In the genomic region with DNA sequence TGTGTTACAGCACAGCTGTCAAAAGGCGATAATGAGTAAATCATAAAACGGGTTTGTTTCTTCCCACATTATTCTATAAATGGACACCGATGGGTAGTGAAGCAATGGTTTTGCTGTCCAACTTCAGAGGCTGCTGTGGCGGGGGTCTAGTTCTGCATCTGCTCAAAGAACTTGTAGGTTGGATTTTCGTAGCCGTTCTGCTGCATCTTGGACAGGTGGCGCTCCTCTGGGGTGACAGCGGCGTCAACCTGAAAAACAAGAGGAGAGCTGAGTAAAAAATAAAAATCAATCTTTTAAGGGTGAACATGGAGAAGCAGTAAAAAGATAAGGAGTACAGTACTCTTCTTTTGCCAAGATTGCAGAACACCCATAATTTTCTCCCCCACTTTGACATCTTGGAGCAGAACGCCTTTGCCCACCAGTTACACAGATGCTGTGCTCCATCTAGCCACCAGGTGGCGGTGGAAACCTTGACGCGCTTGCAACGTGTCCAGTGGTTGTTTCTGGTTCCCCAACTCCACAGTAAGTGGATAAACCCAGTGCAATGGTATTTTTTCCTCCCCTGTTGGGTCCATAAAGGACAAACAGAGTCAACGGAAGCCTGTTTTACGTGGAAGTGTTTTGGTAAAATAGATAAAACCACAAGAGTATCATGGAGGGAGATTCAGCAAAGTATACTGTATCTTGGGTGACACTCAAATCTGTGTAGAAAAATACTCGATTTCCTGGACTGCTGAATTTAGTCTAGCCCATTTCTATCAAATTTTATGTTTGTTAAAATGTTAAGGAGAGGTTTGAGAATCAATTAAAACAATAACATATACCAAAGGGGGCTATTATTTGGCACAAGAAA, we compare ENCODE assay signal across 8 cellular contexts.
DNase-seq lines count a peak whose midpoint lies in the region; ATAC-seq and TF ChIP-seq lines count a peak whose summit lies in the region.

No MANE protein-coding gene starts in this region.

- H3K9me3 Mint-ChIP-seq in Caco-2 (ENCODE audit: unreplicated experiment): no peaks in the 10 kb centered on the region
- no peaks in the 10 kb centered on the region for H3K9me3 Mint-ChIP-seq in naive thymus-derived CD4-positive, alpha-beta T cell
- H3K9me3 Mint-ChIP-seq in stimulated activated naive CD8-positive, alpha-beta T cell treated with anti-CD3 and anti-CD28 coated beads, Interleukin-15, amount 100 ng/mL, for 72 hours: no peaks in the 10 kb centered on the region

- intact Hi-C loops in Caco-2 (cut with micrococcal nuclease; ENCODE audit: unreplicated experiment): loop anchor here (1.0 kb wide), 1 partner anchor 289 kb away; a partner anchor contains a TSS
- intact Hi-C loops in naive thymus-derived CD4-positive, alpha-beta T cell (cut with micrococcal nuclease): loop anchor here (1.0 to 5.0 kb wide), 3 partner anchors 274 to 836 kb away; a partner anchor contains a TSS

- no peaks in the 10 kb centered on the region for H3K4me1 Mint-ChIP-seq in Caco-2 (ENCODE audit: low read depth, unreplicated experiment)
- peaks cover 0 to 2% (median 0%) of the 10 kb centered on the region in 7 donors for H3K4me1 Mint-ChIP-seq in naive thymus-derived CD4-positive, alpha-beta T cell
- H3K4me1 Mint-ChIP-seq in stimulated activated naive CD8-positive, alpha-beta T cell treated with anti-CD3 and anti-CD28 coated beads, Interleukin-15, amount 100 ng/mL, for 72 hours: no peaks in the 10 kb centered on the region

- H3K27ac Mint-ChIP-seq in Caco-2 (ENCODE audit: unreplicated experiment): no peak overlapping the region
- H3K27ac Mint-ChIP-seq in naive thymus-derived CD4-positive, alpha-beta T cell: no peak overlapping the region
- H3K27ac Mint-ChIP-seq in stimulated activated naive CD8-positive, alpha-beta T cell treated with anti-CD3 and anti-CD28 coated beads, Interleukin-15, amount 100 ng/mL, for 72 hours: peak overlapping the region in 1 of 2 donors; percentile 17

- H3K9me3 ChIP-seq in Caco-2: no peaks in the 10 kb centered on the region
- H3K9me3 ChIP-seq in naive thymus-derived CD4-positive, alpha-beta T cell (ENCODE audit: control insufficient read depth in 2 of 3, low read length in 3 of 3): no peaks in the 10 kb centered on the region

- H3K27ac ChIP-seq in naive thymus-derived CD4-positive, alpha-beta T cell (ENCODE audit: low read depth, low read length): no peak overlapping the region

- no TSS peak for BruUV-seq in Caco-2 (replicated peaks; lab: Mats Ljungman, UMichigan)

- H3K4me3 Mint-ChIP-seq in Caco-2 (ENCODE audit: unreplicated experiment): no peak overlapping the region
- no peak overlapping the region for H3K4me3 Mint-ChIP-seq in naive thymus-derived CD4-positive, alpha-beta T cell
- no peak overlapping the region for H3K4me3 Mint-ChIP-seq in stimulated activated naive CD8-positive, alpha-beta T cell treated with anti-CD3 and anti-CD28 coated beads, Interleukin-15, amount 100 ng/mL, for 72 hours

- H3K36me3 ChIP-seq in Caco-2 (ENCODE audit: control insufficient read depth, insufficient read depth, low read length): peaks cover 6% of the 10 kb centered on the region
- peaks cover 0 to 3% (median 0%) of the 10 kb centered on the region in 3 experiments for H3K36me3 ChIP-seq in naive thymus-derived CD4-positive, alpha-beta T cell (ENCODE audit: control insufficient read depth in 2 of 3, insufficient read depth in 3 of 3, low read length in 3 of 3)

- TF ChIP-seq CTCF in Caco-2 (IDR thresholded peaks at IDR 0.05; ENCODE audit: insufficient read depth in 1 of 2, low read depth in 1 of 2, low read length in 1 of 2, severe bottlenecking in 1 of 2, unreplicated experiment in 1 of 2) (peak; percentile 88 to 94), epithelial cell of esophagus (IDR thresholded peaks at IDR 0.05; ENCODE audit: insufficient read depth, low read depth, low read length, missing control alignments) (peak; percentile 96)

- CTCF ChIA-PET in Caco-2 (lab: Charles Lee): no interaction called here
- CTCF ChIA-PET in naive thymus-derived CD4-positive, alpha-beta T cell (lab: Charles Lee): interaction anchor here (0.7 to 1.6 kb wide), 4 partner anchors 15 to 836 kb away, joined by 3 to 8 read pairs (median 4); no protein-coding TSS in a partner anchor

- POLR2A ChIA-PET in Caco-2 (lab: Charles Lee): no interaction called here
- POLR2A ChIA-PET in naive thymus-derived CD4-positive, alpha-beta T cell (lab: Charles Lee): no interaction called here

- DNase-seq in Caco-2 (peak; percentile 59 to 69), NOMO-1 treated with dmso at 0.1 percent for 144 hours (lab: John Stamatoyannopoulos, UW; ENCODE audit: unreplicated experiment) (peak; percentile 19), epithelial cell of esophagus (ENCODE audit: low read depth) (peak; percentile 62)
- peak in 2 of 3 experiments; percentile 11 to 40 for DNase-seq in activated CD8-positive, alpha-beta memory T cell treated with anti-CD3 and anti-CD28 coated beads for 48 hours (ENCODE audit: low read depth in 2 of 3, low spot score in 2 of 3)
- DNase-seq in naive thymus-derived CD4-positive, alpha-beta T cell: peak; percentile 27 to 66 (median 54)
- peak; percentile 50 to 62 for DNase-seq in stimulated activated naive CD8-positive, alpha-beta T cell treated with anti-CD3 and anti-CD28 coated beads, Interleukin-15, amount 100 ng/mL, for 72 hours

- H3K36me3 Mint-ChIP-seq in Caco-2 (ENCODE audit: insufficient read depth, unreplicated experiment): peaks cover 27% of the 10 kb centered on the region
- H3K36me3 Mint-ChIP-seq in naive thymus-derived CD4-positive, alpha-beta T cell: peaks cover 0 to 14% (median 0%) of the 10 kb centered on the region in 5 donors

- no peak overlapping the region for H3K4me3 ChIP-seq in Caco-2 (ENCODE audit: low read depth, low read length)
- H3K4me3 ChIP-seq in epithelial cell of esophagus (ENCODE audit: low read length): no peak overlapping the region
- H3K4me3 ChIP-seq in naive thymus-derived CD4-positive, alpha-beta T cell (ENCODE audit: low read length): no peak overlapping the region

- H3K27me3 Mint-ChIP-seq in Caco-2 (ENCODE audit: insufficient read depth, unreplicated experiment): no peaks in the 10 kb centered on the region
- H3K27me3 Mint-ChIP-seq in naive thymus-derived CD4-positive, alpha-beta T cell: peaks cover 0 to 3% (median 0%) of the 10 kb centered on the region in 5 donors
- no peaks in the 10 kb centered on the region for H3K27me3 Mint-ChIP-seq in stimulated activated naive CD8-positive, alpha-beta T cell treated with anti-CD3 and anti-CD28 coated beads, Interleukin-15, amount 100 ng/mL, for 72 hours

- H3K4me1 ChIP-seq in Caco-2: peaks cover 8% of the 10 kb centered on the region; the same call in 1 of the 2 replicates
- H3K4me1 ChIP-seq in naive thymus-derived CD4-positive, alpha-beta T cell (ENCODE audit: control insufficient read depth in 2 of 2, insufficient read depth in 2 of 2, low read length in 2 of 2): no peaks in the 10 kb centered on the region

- no peaks in the 10 kb centered on the region for H3K27me3 ChIP-seq in Caco-2 (replicated peaks; ENCODE audit: control insufficient read depth, insufficient read depth, low read length)
- no peaks in the 10 kb centered on the region for H3K27me3 ChIP-seq in naive thymus-derived CD4-positive, alpha-beta T cell (ENCODE audit: control insufficient read depth in 2 of 2, insufficient read depth in 2 of 2, low read length in 2 of 2)

- ATAC-seq in GM19395 (IDR thresholded peaks at IDR 0.05; ENCODE audit: unreplicated experiment) (peak; percentile 89), HG03439 (IDR thresholded peaks at IDR 0.05; ENCODE audit: unreplicated experiment) (peak; percentile 91)
- ATAC-seq in naive thymus-derived CD4-positive, alpha-beta T cell: peak; percentile 81
- peak; percentile 81 for ATAC-seq in stimulated activated naive CD8-positive, alpha-beta T cell treated with anti-CD3 and anti-CD28 coated beads, Interleukin-15, amount 100 ng/mL, for 72 hours
